Comparison of ENCODE assay signal across 1 cellular context in the genomic region with DNA sequence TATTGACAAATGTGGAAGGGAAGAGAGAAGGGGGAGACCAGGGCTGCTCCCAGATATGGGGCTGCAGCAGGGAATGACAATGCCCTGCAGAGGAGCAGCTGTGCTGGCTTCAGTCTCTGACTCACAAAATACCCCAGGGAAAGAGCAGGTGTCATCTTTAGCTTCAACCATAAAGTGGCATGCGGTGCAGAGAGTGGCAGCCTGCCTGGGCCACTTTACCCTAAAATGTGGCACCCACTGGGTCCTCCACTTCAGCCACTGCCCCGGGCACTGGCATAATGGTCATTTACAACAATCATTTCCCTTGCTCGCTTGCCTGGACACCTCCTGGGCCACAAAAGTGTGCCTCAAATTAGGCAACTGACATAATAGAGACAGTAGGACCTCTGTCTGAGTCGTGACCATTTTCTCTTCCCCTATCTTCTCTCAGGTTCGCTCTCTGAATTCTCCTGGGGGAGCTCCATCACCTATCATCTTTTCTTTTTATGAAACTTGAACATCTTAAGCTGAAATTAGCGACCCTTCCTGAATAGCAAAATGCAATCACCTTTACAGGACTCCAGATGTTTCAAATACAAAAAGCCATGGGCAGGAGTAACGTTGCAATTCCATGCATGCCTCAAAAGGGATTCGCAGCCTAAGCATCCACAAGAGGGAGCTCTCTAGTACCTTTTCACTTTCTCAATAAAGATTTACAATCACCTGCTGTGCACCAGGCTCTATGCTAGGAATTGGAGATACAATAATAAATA.
TF ChIP-seq lines count a peak whose summit lies in the region.

No MANE protein-coding gene starts in this region.

TF ChIP-seq in GM23338, 12 proteins besides CTCF, POLR2A, EP300 and RAD21 (continued from another document):
- TF ChIP-seq NANOG (IDR thresholded peaks at IDR 0.05; ENCODE audit: borderline replicate concordance), result no peak
- TF ChIP-seq, protein P1, sequence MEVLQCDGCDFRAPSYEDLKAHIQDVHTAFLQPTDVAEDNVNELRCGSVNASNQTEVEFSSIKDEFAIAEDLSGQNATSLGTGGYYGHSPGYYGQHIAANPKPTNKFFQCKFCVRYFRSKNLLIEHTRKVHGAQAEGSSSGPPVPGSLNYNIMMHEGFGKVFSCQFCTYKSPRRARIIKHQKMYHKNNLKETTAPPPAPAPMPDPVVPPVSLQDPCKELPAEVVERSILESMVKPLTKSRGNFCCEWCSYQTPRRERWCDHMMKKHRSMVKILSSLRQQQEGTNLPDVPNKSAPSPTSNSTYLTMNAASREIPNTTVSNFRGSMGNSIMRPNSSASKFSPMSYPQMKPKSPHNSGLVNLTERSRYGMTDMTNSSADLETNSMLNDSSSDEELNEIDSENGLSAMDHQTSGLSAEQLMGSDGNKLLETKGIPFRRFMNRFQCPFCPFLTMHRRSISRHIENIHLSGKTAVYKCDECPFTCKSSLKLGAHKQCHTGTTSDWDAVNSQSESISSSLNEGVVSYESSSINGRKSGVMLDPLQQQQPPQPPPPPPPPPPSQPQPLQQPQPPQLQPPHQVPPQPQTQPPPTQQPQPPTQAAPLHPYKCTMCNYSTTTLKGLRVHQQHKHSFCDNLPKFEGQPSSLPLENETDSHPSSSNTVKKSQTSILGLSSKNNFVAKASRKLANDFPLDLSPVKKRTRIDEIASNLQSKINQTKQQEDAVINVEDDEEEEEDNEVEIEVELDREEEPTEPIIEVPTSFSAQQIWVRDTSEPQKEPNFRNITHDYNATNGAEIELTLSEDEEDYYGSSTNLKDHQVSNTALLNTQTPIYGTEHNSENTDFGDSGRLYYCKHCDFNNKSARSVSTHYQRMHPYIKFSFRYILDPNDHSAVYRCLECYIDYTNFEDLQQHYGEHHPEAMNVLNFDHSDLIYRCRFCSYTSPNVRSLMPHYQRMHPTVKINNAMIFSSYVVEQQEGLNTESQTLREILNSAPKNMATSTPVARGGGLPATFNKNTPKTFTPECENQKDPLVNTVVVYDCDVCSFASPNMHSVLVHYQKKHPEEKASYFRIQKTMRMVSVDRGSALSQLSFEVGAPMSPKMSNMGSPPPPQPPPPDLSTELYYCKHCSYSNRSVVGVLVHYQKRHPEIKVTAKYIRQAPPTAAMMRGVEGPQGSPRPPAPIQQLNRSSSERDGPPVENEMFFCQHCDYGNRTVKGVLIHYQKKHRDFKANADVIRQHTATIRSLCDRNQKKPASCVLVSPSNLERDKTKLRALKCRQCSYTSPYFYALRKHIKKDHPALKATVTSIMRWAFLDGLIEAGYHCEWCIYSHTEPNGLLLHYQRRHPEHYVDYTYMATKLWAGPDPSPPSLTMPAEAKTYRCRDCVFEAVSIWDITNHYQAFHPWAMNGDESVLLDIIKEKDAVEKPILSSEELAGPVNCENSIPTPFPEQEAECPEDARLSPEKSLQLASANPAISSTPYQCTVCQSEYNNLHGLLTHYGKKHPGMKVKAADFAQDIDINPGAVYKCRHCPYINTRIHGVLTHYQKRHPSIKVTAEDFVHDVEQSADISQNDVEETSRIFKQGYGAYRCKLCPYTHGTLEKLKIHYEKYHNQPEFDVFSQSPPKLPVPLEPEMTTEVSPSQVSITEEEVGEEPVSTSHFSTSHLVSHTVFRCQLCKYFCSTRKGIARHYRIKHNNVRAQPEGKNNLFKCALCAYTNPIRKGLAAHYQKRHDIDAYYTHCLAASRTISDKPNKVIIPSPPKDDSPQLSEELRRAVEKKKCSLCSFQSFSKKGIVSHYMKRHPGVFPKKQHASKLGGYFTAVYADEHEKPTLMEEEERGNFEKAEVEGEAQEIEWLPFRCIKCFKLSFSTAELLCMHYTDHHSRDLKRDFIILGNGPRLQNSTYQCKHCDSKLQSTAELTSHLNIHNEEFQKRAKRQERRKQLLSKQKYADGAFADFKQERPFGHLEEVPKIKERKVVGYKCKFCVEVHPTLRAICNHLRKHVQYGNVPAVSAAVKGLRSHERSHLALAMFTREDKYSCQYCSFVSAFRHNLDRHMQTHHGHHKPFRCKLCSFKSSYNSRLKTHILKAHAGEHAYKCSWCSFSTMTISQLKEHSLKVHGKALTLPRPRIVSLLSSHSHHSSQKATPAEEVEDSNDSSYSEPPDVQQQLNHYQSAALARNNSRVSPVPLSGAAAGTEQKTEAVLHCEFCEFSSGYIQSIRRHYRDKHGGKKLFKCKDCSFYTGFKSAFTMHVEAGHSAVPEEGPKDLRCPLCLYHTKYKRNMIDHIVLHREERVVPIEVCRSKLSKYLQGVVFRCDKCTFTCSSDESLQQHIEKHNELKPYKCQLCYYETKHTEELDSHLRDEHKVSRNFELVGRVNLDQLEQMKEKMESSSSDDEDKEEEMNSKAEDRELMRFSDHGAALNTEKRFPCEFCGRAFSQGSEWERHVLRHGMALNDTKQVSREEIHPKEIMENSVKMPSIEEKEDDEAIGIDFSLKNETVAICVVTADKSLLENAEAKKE (CRISPR knock-in tag; IDR thresholded peaks at IDR 0.05), result no peak
- TF ChIP-seq EZH2phosphoT487 (IDR thresholded peaks at IDR 0.05; ENCODE audit: unreplicated experiment), result no peak
- TF ChIP-seq POLR2AphosphoS5 (IDR thresholded peaks at IDR 0.05; ENCODE audit: low read depth), result no peak
- no peak for TF ChIP-seq EZH2 (IDR thresholded peaks at IDR 0.05; ENCODE audit: low read depth, unreplicated experiment)
